8 cellular contexts compared by ENCODE assay signal in the genomic region with DNA sequence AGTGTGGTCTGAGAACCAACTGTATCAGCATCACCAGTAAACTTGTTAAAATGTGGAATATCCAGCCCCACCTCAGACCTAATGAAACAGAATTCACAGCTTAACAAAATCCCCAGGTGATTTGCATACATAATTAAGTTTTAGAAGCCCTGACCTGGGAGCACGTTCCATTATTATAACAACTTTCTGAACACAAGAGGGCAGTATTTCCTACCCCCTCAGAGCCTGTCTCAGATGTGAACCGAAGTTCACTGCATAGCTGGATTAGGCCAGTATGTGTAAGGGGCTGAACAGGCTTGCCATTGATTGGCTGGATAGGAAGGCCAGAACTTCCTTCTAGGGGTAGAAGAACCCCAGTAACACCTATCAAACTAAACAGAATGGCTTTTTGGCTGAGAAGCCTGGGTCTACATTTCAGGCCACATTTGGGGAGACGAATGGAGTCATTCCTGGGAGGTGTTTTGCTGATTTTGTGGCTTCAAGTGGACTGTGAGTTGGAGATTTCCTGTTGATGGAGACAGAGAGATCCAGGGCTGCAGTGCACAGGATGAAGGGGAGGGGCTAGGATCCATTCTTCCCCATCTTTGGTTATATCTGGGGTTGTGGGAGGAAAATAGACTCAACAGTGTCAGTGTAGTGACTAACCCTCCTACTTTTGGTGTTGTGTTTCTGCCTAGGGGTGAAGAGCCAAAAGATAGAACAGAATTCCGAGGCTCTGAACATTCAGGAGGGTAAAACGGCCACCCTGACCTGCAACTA.
DNase-seq lines count a peak whose midpoint lies in the region; ATAC-seq and TF ChIP-seq lines count a peak whose summit lies in the region.

No MANE protein-coding gene starts in this region.

- H3K9ac ChIP-seq in KMS-11, result no peak overlapping the region

- H3K36me3 ChIP-seq in KMS-11 (ENCODE audit: insufficient read depth), result no peaks in the 10 kb centered on the region

- H3K4me3 Mint-ChIP-seq in activated naive CD4-positive, alpha-beta T cell treated with anti-CD3 and anti-CD28 coated beads, Interleukin-2, amount 50 U/mL, for 24 hours, result peak overlapping the region; percentile 53

- H3K4me1 Mint-ChIP-seq in activated naive CD4-positive, alpha-beta T cell treated with anti-CD3 and anti-CD28 coated beads, Interleukin-2, amount 50 U/mL, for 24 hours, result peaks cover 7% of the 10 kb centered on the region

- TF ChIP-seq CTCF in KMS-11 (conservative IDR thresholded peaks at IDR 0.05; ENCODE audit: low read depth, low read length), result peak; percentile 61
- TF ChIP-seq CTCF in VCaP (conservative IDR thresholded peaks at IDR 0.05), result peak; percentile 86

- H3K27ac Mint-ChIP-seq in activated naive CD4-positive, alpha-beta T cell treated with anti-CD3 and anti-CD28 coated beads, Interleukin-2, amount 50 U/mL, for 24 hours, result peak overlapping the region; percentile 76

- DNase-seq in activated naive CD4-positive, alpha-beta T cell (lab: John Stamatoyannopoulos, UW), result no peak
- DNase-seq in iPS-NIHi11 (ENCODE audit: low spot score) (peak; percentile 70), mucosa of gallbladder (ENCODE audit: low spot score) (no peak)

- no peak overlapping the region for H2AFZ ChIP-seq in KMS-11 (ENCODE audit: low read depth)

- H3K4me2 ChIP-seq in KMS-11, result no peak overlapping the region

- H3K9me3 Mint-ChIP-seq in activated naive CD4-positive, alpha-beta T cell treated with anti-CD3 and anti-CD28 coated beads, Interleukin-2, amount 50 U/mL, for 24 hours, result peaks cover 8% of the 10 kb centered on the region

- no peaks in the 10 kb centered on the region for H3K79me2 ChIP-seq in KMS-11 (ENCODE audit: insufficient read depth, low read depth)

- peaks cover 6% of the 10 kb centered on the region for H3K27me3 Mint-ChIP-seq in activated naive CD4-positive, alpha-beta T cell treated with anti-CD3 and anti-CD28 coated beads, Interleukin-2, amount 50 U/mL, for 24 hours

- no peaks in the 10 kb centered on the region for H3K4me1 ChIP-seq in KMS-11 (ENCODE audit: low read depth, poor library complexity, severe bottlenecking)

- no peaks in the 10 kb centered on the region for H4K20me1 ChIP-seq in KMS-11 (ENCODE audit: insufficient read depth)

- no peak overlapping the region for H3K4me3 ChIP-seq in KMS-11 (IDR thresholded peaks at IDR 0.05; ENCODE audit: insufficient read depth, low read depth, low read length)

- H3K27ac ChIP-seq in KMS-11 (no peak overlapping the region), VCaP (no peak overlapping the region)

- H3K36me3 Mint-ChIP-seq in activated naive CD4-positive, alpha-beta T cell treated with anti-CD3 and anti-CD28 coated beads, Interleukin-2, amount 50 U/mL, for 24 hours, result peaks cover 1% of the 10 kb centered on the region

- no peaks in the 10 kb centered on the region for H3K27me3 ChIP-seq in KMS-11 (ENCODE audit: insufficient read depth, low read depth)

- no peak for ATAC-seq in GM21360 (IDR thresholded peaks at IDR 0.05; ENCODE audit: unreplicated experiment)
- no peak for ATAC-seq in GM19452 (IDR thresholded peaks at IDR 0.05; ENCODE audit: unreplicated experiment)
